ENCODE assay signal across 26 cellular contexts in the genomic region with DNA sequence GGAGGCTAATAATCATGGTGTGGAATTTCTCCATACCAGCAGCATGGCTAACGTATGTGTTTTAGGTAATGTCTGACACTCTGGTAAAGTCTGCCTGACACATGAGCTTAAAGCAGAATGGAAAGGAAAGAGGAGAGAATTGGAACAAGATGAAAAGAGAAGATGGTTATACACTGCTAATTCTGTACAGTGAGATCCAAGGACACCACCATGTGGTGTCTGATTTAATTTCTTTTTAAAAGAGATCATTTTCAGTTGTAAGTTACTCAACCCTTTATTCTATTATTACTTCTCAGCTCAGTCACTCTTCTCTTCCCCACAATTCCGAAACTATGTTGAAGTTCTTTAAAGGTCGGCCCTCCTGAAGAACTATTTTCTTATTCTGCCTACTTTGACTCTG. TPM values are rescaled to one million over a fixed set of nuclear protein-coding genes. Genes with fewer than 3 reads are reported as not detected.
DNase-seq lines count a peak whose midpoint lies in the region; ATAC-seq, FAIRE-seq and TF ChIP-seq lines count a peak whose summit lies in the region.
"Had no signal": no experiment of that assay in that cellular context is flagged by ENCODE, and none has a peak within 500 bp of the region (broad histone marks: within the 10 kb centered on the region; RNA-seq: fewer than 3 reads in every experiment).

No MANE protein-coding gene starts in this region.

- intact Hi-C loops in PC-3 (cut with micrococcal nuclease) (no loop called here), K562 (cut with micrococcal nuclease) (no loop called here), gastrocnemius medialis (cut with DNase I; ENCODE audit: low total_unique reads) (no loop called here), left cardiac atrium (cut with DNase I) (no loop called here)

- H3K27ac ChIP-seq in PC-3 (ENCODE audit: low read length) (no peak overlapping the region), K562 (ENCODE audit: extremely low read depth, low read depth, low read length) (no peak overlapping the region), gastrocnemius medialis (peak overlapping the region in 1 of 4 donors; percentile 30)
- H3K27ac ChIP-seq: BLaER1, KMS-11 had no signal

- TF ChIP-seq CTCF in LNCaP clone FGC (IDR thresholded peaks at IDR 0.05; ENCODE audit: control insufficient read depth, extremely low read depth, insufficient read depth) = peak; percentile 24; the same call in 1 of the 2 replicates
- TF ChIP-seq CTCF in PC-3 (conservative IDR thresholded peaks at IDR 0.05; ENCODE audit: low read depth, low read length) = no peak; the same call in 1 of the 2 replicates
- TF ChIP-seq CTCF in K562 (IDR thresholded peaks at IDR 0.05 in 2 of 3, conservative IDR thresholded peaks at IDR 0.05 in 1 of 3; ENCODE audit: insufficient read depth in 2 of 3, low read depth in 1 of 3, low read length in 3 of 3) = no peak
- no peak for TF ChIP-seq CTCF in gastrocnemius medialis (IDR thresholded peaks at IDR 0.05 in 4 of 5, conservative IDR thresholded peaks at IDR 0.05 in 1 of 5)

- H3K79me2 ChIP-seq in PC-3 (ENCODE audit: low read length) = peaks cover 6% of the 10 kb centered on the region
- no peaks in the 10 kb centered on the region for H3K79me2 ChIP-seq in K562 (ENCODE audit: control insufficient read depth, insufficient read depth, low read length)

- H3K9me1 ChIP-seq in K562 (ENCODE audit: control insufficient read depth, insufficient read depth, low read length) = no peaks in the 10 kb centered on the region

- no peaks in the 10 kb centered on the region for H3K9me2 ChIP-seq in PC-3 (replicated peaks; ENCODE audit: low read length)

- H3K9me3 ChIP-seq in PC-3 (ENCODE audit: low read length) = no peaks in the 10 kb centered on the region
- H3K9me3 ChIP-seq in K562 (replicated peaks; ENCODE audit: control insufficient read depth, insufficient read depth, low read depth, low read length) = no peaks in the 10 kb centered on the region
- no peaks in the 10 kb centered on the region for H3K9me3 ChIP-seq in gastrocnemius medialis
- H3K9me3 ChIP-seq: BLaER1 had no signal

- DNase-seq in LNCaP clone FGC (ENCODE audit: low read depth) = no peak
- peak; percentile 32 for DNase-seq in PC-3
- DNase-seq in K562 (ENCODE audit: extremely low read depth in 1 of 4, low spot score in 3 of 4) = peak in 1 of 4 experiments; percentile 5
- no peak for DNase-seq in gastrocnemius medialis
- no peak for DNase-seq in ecto neural progenitor cell (ENCODE audit: low spot score)
- DNase-seq in left cardiac atrium = no peak
- DNase-seq: ACHN; CD4-positive, alpha-beta T cell; COR-L47; DMS 273 treated with DMSO at 0.1 percent for 48 hours; NCI-H1105 treated with DMSO at 0.1 percent for 48 hours; NCI-H1694; NCI-H2081 treated with DMSO at 0.1 percent for 48 hours; NCI-H2227 treated with DMSO at 0.1 percent for 48 hours; NCI-H510A; NCI-H748 treated with DMSO at 0.1 percent for 48 hours; NK-92 treated with Interleukin-12 subunit alpha and Interleukin-12 subunit beta, amount 100 ng/mL, for 24 hours; Right ventricle myocardium superior had no signal

- BruUV-seq in PC-3 (replicated peaks; lab: Mats Ljungman, UMichigan) (no TSS peak), K562 (replicated peaks; lab: Mats Ljungman, UMichigan) (no TSS peak)

- no peak overlapping the region for H2AFZ ChIP-seq in PC-3 (ENCODE audit: low read length)
- no peak overlapping the region for H2AFZ ChIP-seq in K562 (ENCODE audit: low read depth, low read length)

- no peak for TF ChIP-seq EP300 in K562 (IDR thresholded peaks at IDR 0.05; ENCODE audit: low read length)

- TF ChIP-seq POLR2A in K562 (conservative IDR thresholded peaks at IDR 0.05) (no peak), gastrocnemius medialis (IDR thresholded peaks at IDR 0.05) (no peak)

- no peaks in the 10 kb centered on the region for H4K20me1 ChIP-seq in PC-3 (ENCODE audit: low read length)
- H4K20me1 ChIP-seq in K562 (replicated peaks; ENCODE audit: control insufficient read depth, insufficient read depth, low read length) = no peaks in the 10 kb centered on the region
- H4K20me1 ChIP-seq: BLaER1 had no signal

- ATAC-seq in PC-3 (peak; percentile 63), K562 (peak; percentile 21; the same call in 1 of the 3 replicates), gastrocnemius medialis (peak; percentile 45 to 80), HG02610 (IDR thresholded peaks at IDR 0.05; ENCODE audit: unreplicated experiment) (no peak), left cardiac atrium (no peak)
- ATAC-seq: HCT116 had no signal

- peaks cover 50% of the 10 kb centered on the region for H3K36me3 ChIP-seq in PC-3 (ENCODE audit: low read depth, low read length)
- H3K36me3 ChIP-seq in K562 (ENCODE audit: control insufficient read depth, insufficient read depth, low read length) = peaks cover 33% of the 10 kb centered on the region; the same call in 2 of the 3 replicates
- H3K36me3 ChIP-seq in gastrocnemius medialis = peaks cover 0 to 59% of the 10 kb centered on the region in 2 donors

- TF ChIP-seq RAD21 in K562 (CRISPR knock-in tag; conservative IDR thresholded peaks at IDR 0.05 in 1 of 2, IDR thresholded peaks at IDR 0.05 in 1 of 2) = no peak

- FAIRE-seq in K562 (lab: Jason Lieb, UNC) = no peak
- FAIRE-seq: G401.6, GM18507, GM19239, H1 had no signal

- H3K4me1 ChIP-seq in PC-3 (ENCODE audit: insufficient read depth, low read length) (peaks cover 9% of the 10 kb centered on the region), K562 (replicated peaks in 1 of 2; ENCODE audit: control insufficient read depth in 2 of 2, insufficient read depth in 2 of 2, low read length in 2 of 2) (peaks cover 0 to 9% of the 10 kb centered on the region in 2 experiments; a peak in 2 of 5 replicates), gastrocnemius medialis (no peaks in the 10 kb centered on the region)
- H3K4me1 ChIP-seq: BLaER1 had no signal

- POLR2A ChIA-PET in PC-3 (lab: Charles Lee; ENCODE audit: unreplicated experiment) = no interaction called here
- POLR2A ChIA-PET in K562 (lab: Yijun Ruan, JAX) = interaction anchor here (0.5 to 1.9 kb wide), 3 partner anchors 8 to 72 kb away, joined by 3 to 6 read pairs (median 3); no protein-coding TSS in a partner anchor

- in situ Hi-C loops in K562 (cut with MboI) (no loop called here), gastrocnemius medialis (cut with MboI; ENCODE audit: low sequenced_read_pairs in 4 of 4) (loop anchor here in 1 of 4 donors (25.0 kb wide), 1 partner anchor 456 kb away; a partner anchor contains a TSS)

- H3F3A ChIP-seq in PC-3 (ENCODE audit: low read length, unreplicated experiment) = peaks cover 3% of the 10 kb centered on the region

- no peak overlapping the region for H3K4me3 ChIP-seq in LNCaP clone FGC (ENCODE audit: low read depth, low read length)
- no peak overlapping the region for H3K4me3 ChIP-seq in PC-3 (ENCODE audit: low read length)
- H3K4me3 ChIP-seq in K562 = no peak overlapping the region
- H3K4me3 ChIP-seq in gastrocnemius medialis = no peak overlapping the region
- H3K4me3 ChIP-seq: BLaER1 had no signal

- CTCF ChIA-PET in PC-3 (lab: Charles Lee) = interaction anchor here (0.6 kb wide), 1 partner anchor 29 kb away, joined by 4 read pairs; no protein-coding TSS in a partner anchor
- CTCF ChIA-PET in K562 (lab: Yijun Ruan, JAX; ENCODE audit: low intra/inter-chr PET ratio) = no interaction called here

- no peak overlapping the region for H3K9ac ChIP-seq in PC-3 (ENCODE audit: low read length)
- no peak overlapping the region for H3K9ac ChIP-seq in K562 (ENCODE audit: insufficient read depth in 1 of 2, low read depth in 2 of 2, low read length in 2 of 2)
- H3K9ac ChIP-seq: BLaER1, KMS-11 had no signal

- H3K4me2 ChIP-seq in PC-3 (ENCODE audit: low read length) (no peak overlapping the region), K562 (ENCODE audit: insufficient read depth, low read length) (no peak overlapping the region)
- H3K4me2 ChIP-seq: BLaER1, KMS-11 had no signal

- H3K27me3 ChIP-seq in PC-3 (ENCODE audit: low read length) = no peaks in the 10 kb centered on the region
- H3K27me3 ChIP-seq in K562 (ENCODE audit: control insufficient read depth in 2 of 2, insufficient read depth in 2 of 2, low read length in 2 of 2) = no peaks in the 10 kb centered on the region
- no peaks in the 10 kb centered on the region for H3K27me3 ChIP-seq in gastrocnemius medialis
- H3K27me3 ChIP-seq: BLaER1 had no signal

- WGBS in K562 (ENCODE audit: insufficient coverage, low coverage, missing lambda C conversion rate) = 89% methylated on average over 3 of the region's 3 CpGs

RNA-seq across cellular contexts. Expression of a gene that starts 15.6 kb away (rescaled TPM):
- 16.0 and 23.5 TPM in 2 replicates for total RNA-seq in PC-3 (2014; rRNA removed)
- 14.2 and 26.6 TPM in 2 replicates for total RNA-seq in K562 (2011; cell fraction: chromatin; rRNA removed; ENCODE audit: low replicate concordance)
- total RNA-seq in K562 (2011; cell fraction: nucleolus; rRNA removed) = 10.5 and 12.4 TPM in 2 replicates
- 20.8 and 36.7 TPM in 2 replicates for total RNA-seq in K562 (2011; cell fraction: nucleoplasm; rRNA removed)
- 5.5 and 7.7 TPM in 2 replicates for total RNA-seq in K562 (2014; rRNA removed)
- total RNA-seq in K562 (2014; rRNA removed; fragmentation: Illumina TruSeq; extraction: Trizol) = 9.6 and 10.0 TPM in 2 replicates
- 6.5 and 7.9 TPM in 2 replicates for total RNA-seq in K562 (2015; rRNA removed; fragmentation: Illumina TruSeq; extraction: Trizol)
- total RNA-seq in K562 (2021) = 8.6 and 8.9 TPM in 2 replicates
- polyA plus RNA-seq in K562 (2011; rRNA removed) = 20.6 and 20.8 TPM in 2 replicates
- 5.2 and 9.3 TPM in 2 replicates for polyA plus RNA-seq in K562 (2011; cell fraction: cytosol; rRNA removed)
- polyA plus RNA-seq in K562 (2011; cell fraction: nucleus; rRNA removed) = 37.0 and 57.7 TPM in 2 replicates
- 5.3 and 18.1 TPM in 2 replicates for polyA plus RNA-seq in K562 (2012)
- polyA plus RNA-seq in K562 (2014; fragmentation: Illumina TruSeq; extraction: Trizol) = 10.5 and 11.4 TPM in 2 replicates
- polyA plus RNA-seq in K562 (2014; fragmentation: Nextera tagmentation; extraction: Ambion mirVana) = 1 to 10 TPM; 2.3 to 4.0 TPM
- polyA plus RNA-seq in K562 (2014; rRNA removed) = 7.8 and 7.9 TPM in 2 replicates
- 10.4 and 11.6 TPM in 2 replicates for polyA minus RNA-seq in K562 (2011; rRNA and poly(A)+ RNA removed)
- polyA minus RNA-seq in K562 (2011; cell fraction: cytosol; rRNA and poly(A)+ RNA removed) = 3.3 and 4.2 TPM in 2 replicates
- polyA minus RNA-seq in K562 (2011; cell fraction: nucleus; rRNA and poly(A)+ RNA removed) = 12.8 and 18.7 TPM in 2 replicates
- total RNA-seq in gastrocnemius medialis = 100 to 1,000 TPM in 1 of 4 donors, 10 to 100 TPM in 3; 65.2 to 107 (median 80.2) TPM
- total RNA-seq in left cardiac atrium = 10 to 100 TPM; 12.2 to 22.8 TPM

Comparison
In these comparisons a context has a peak if more than half of its experiments do, and no peak if none do; other contexts are left out.
1. ATAC-seq: peak in PC-3 (single experiment), K562 (single experiment) and gastrocnemius medialis (2 of 2); none in HG02610 (single experiment) and left cardiac atrium (0 of 2).